ENCODE assay signal across 11 cellular contexts in the genomic region with DNA sequence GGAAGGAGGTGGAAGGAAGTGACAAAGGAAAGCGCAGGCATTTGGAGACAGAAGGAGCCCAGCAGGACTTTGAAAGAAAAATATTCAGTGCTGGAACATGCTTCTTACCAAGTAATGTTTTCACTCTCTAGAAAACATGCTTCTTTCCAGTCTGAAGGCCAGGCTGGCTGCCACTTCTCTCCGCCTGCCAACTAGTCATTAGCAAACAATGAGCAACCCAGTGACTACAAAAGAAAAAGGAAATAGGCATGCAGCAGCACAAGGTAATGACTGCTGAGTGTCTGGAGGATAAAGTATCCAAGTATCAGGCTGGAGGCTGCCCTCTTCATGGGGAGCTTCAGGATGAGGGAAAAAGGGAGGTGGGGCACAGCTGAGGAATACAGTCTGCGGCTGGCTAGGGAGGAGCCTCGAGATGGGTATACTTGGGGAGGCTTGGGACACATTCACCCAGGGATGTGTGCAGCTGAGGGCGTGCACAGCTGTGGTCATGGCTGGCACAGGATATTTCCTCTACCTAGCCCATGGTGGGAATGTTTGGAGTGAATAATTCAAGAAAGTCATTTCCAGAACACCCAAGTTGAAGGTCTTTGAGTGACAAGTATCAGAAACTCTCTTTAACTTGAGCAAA.
DNase-seq lines count a peak whose midpoint lies in the region; ATAC-seq, FAIRE-seq and TF ChIP-seq lines count a peak whose summit lies in the region.
"Had no signal": no experiment of that assay in that cellular context is flagged by ENCODE, and none has a peak within 500 bp of the region (broad histone marks: within the 10 kb centered on the region; RNA-seq: fewer than 3 reads in every experiment).

No MANE protein-coding gene starts in this region.

- CTCF ChIA-PET in MCF 10A (lab: Yijun Ruan, JAX): interaction anchor here (0.5 to 4.2 kb wide), 27 partner anchors 8 to 1089 kb away, joined by 3 to 43 read pairs (median 4); no protein-coding TSS in a partner anchor

- ATAC-seq in aorta (ENCODE audit: low FRiP score): peak; percentile 55
- no peak for ATAC-seq in GM19023 (IDR thresholded peaks at IDR 0.05; ENCODE audit: unreplicated experiment)
- ATAC-seq in HG03457 (IDR thresholded peaks at IDR 0.05; ENCODE audit: unreplicated experiment): no peak
- no peak for ATAC-seq in activated T-cell treated with anti-CD3 and anti-CD28 coated beads, Interleukin-2, amount 50 U/mL, for 4 hours

- no peaks in the 10 kb centered on the region for H3K79me2 ChIP-seq in keratinocyte (ENCODE audit: control insufficient read depth, insufficient read depth, low read length)

- no peak overlapping the region for H3K9ac ChIP-seq in keratinocyte (ENCODE audit: control insufficient read depth, extremely low read depth, insufficient read depth, low read length)
- H3K9ac ChIP-seq: SK-N-SH had no signal

- H3K27ac Mint-ChIP-seq in MCF 10A (ENCODE audit: low read depth, unreplicated experiment): no peak overlapping the region
- H3K27ac Mint-ChIP-seq: memory B cell had no signal

- TF ChIP-seq POLR2A in breast epithelium (IDR thresholded peaks at IDR 0.05): no peak

- H3K27me3 ChIP-seq in breast epithelium (no peaks in the 10 kb centered on the region), keratinocyte (ENCODE audit: control insufficient read depth, extremely low read depth, insufficient read depth, low read length) (no peaks in the 10 kb centered on the region), aorta (ENCODE audit: control insufficient read depth in 1 of 2, insufficient read depth in 2 of 2, low read length in 1 of 2) (no peaks in the 10 kb centered on the region)
- H3K27me3 ChIP-seq: right atrium auricular region had no signal

- no peaks in the 10 kb centered on the region for H3K36me3 Mint-ChIP-seq in MCF 10A (ENCODE audit: insufficient read depth, unreplicated experiment)
- no peaks in the 10 kb centered on the region for H3K36me3 Mint-ChIP-seq in activated T-cell treated with anti-CD3 and anti-CD28 coated beads, Interleukin-2, amount 50 U/mL, for 4 hours (ENCODE audit: insufficient read depth)
- H3K36me3 Mint-ChIP-seq: memory B cell had no signal

- peak; percentile 70 for FAIRE-seq in keratinocyte (lab: Jason Lieb, UNC)

- TF ChIP-seq CTCF in MCF 10A (IDR thresholded peaks at IDR 0.05; ENCODE audit: unreplicated experiment) (no peak), breast epithelium (IDR thresholded peaks at IDR 0.05) (no peak), keratinocyte (optimal IDR thresholded peaks at IDR 0.05 in 1 of 3, IDR thresholded peaks at IDR 0.05 in 1 of 3, conservative IDR thresholded peaks at IDR 0.05 in 1 of 3; ENCODE audit: extremely low read depth in 1 of 3, insufficient read depth in 2 of 3, low read length in 3 of 3) (no peak)

- DNase-seq in MCF 10A (ENCODE audit: unreplicated experiment) (peak; percentile 6), breast epithelium (ENCODE audit: low spot score in 2 of 2) (no peak), anterior cingulate cortex (lab: John Stamatoyannopoulos, UW) (peak in 36 of 58 donors; percentile 1 to 61 (median 22)), keratinocyte (ENCODE audit: low read depth, low spot score) (no peak), aorta (peak in 1 of 2 donors; percentile 54)
- DNase-seq in activated T-cell treated with anti-CD3 and anti-CD28 coated beads, Interleukin-2, amount 50 U/mL, for 4 hours: no peak

- dilution Hi-C loops in keratinocyte (cut with MboI; ENCODE audit: extremely low pct_ligation_motif_present, low sequenced_read_pairs): no loop called here

- H3K4me3 ChIP-seq in breast epithelium: no peak overlapping the region
- no peak overlapping the region for H3K4me3 ChIP-seq in keratinocyte (ENCODE audit: control insufficient read depth in 2 of 3, extremely low read depth in 1 of 3, insufficient read depth in 2 of 3, low read depth in 1 of 3, low read length in 3 of 3)
- no peak overlapping the region for H3K4me3 ChIP-seq in aorta (ENCODE audit: low read length in 2 of 2)
- H3K4me3 ChIP-seq: right atrium auricular region had no signal

- POLR2A ChIA-PET in MCF 10A (lab: Yijun Ruan, JAX): interaction anchor here (1.1 to 1.3 kb wide), 2 partner anchors 15 to 211 kb away, joined by 3 to 4 read pairs; no protein-coding TSS in a partner anchor

- H2AFZ ChIP-seq in keratinocyte (ENCODE audit: control insufficient read depth, low read length): no peak overlapping the region

- no peaks in the 10 kb centered on the region for H3K27me3 Mint-ChIP-seq in MCF 10A (ENCODE audit: insufficient read depth, unreplicated experiment)
- H3K27me3 Mint-ChIP-seq in activated T-cell treated with anti-CD3 and anti-CD28 coated beads, Interleukin-2, amount 50 U/mL, for 4 hours (ENCODE audit: low read depth): peaks cover 31% of the 10 kb centered on the region

- 5 to 15% methylated on average over 5 of the region's 5 CpGs for WGBS in aorta, 2 donors

- intact Hi-C loops in MCF 10A (cut with micrococcal nuclease): no loop called here
- intact Hi-C loops in breast epithelium (cut with DNase I; ENCODE audit: low total_unique reads): no loop called here
- intact Hi-C loops in aorta (cut with DNase I): loop anchor here in 1 of 2 donors (5.0 kb wide), 1 partner anchor 1187 kb away; no protein-coding TSS in a partner anchor

- H3K9me3 ChIP-seq in breast epithelium: no peaks in the 10 kb centered on the region
- no peaks in the 10 kb centered on the region for H3K9me3 ChIP-seq in keratinocyte (ENCODE audit: control insufficient read depth, low read depth, low read length)
- H3K9me3 ChIP-seq in aorta (ENCODE audit: control insufficient read depth, low read length): no peaks in the 10 kb centered on the region
- H3K9me3 ChIP-seq: SK-N-SH had no signal

- H3K27ac ChIP-seq in breast epithelium (no peak overlapping the region), keratinocyte (ENCODE audit: control insufficient read depth, insufficient read depth, low read length) (no peak overlapping the region), aorta (ENCODE audit: low read depth in 1 of 2, low read length in 2 of 2) (peak overlapping the region in 1 of 2 donors; percentile 62)
- H3K27ac ChIP-seq: right atrium auricular region had no signal

- H3K4me2 ChIP-seq in keratinocyte (ENCODE audit: control insufficient read depth, extremely low read depth, insufficient read depth, low read depth, low read length): peak overlapping the region; percentile 19
- H3K4me2 ChIP-seq: SK-N-SH had no signal

- H3K4me3 Mint-ChIP-seq in MCF 10A (ENCODE audit: unreplicated experiment): no peak overlapping the region
- no peak overlapping the region for H3K4me3 Mint-ChIP-seq in activated T-cell treated with anti-CD3 and anti-CD28 coated beads, Interleukin-2, amount 50 U/mL, for 4 hours
- H3K4me3 Mint-ChIP-seq: memory B cell had no signal

- no peaks in the 10 kb centered on the region for H4K20me1 ChIP-seq in keratinocyte (ENCODE audit: control insufficient read depth, extremely low read depth, insufficient read depth, low read length)

- BruUV-seq in MCF 10A (replicated peaks; lab: Mats Ljungman, UMichigan): no TSS peak

- no peaks in the 10 kb centered on the region for H3K9me1 ChIP-seq in keratinocyte (ENCODE audit: control insufficient read depth, extremely low read depth, insufficient read depth, low read length)

- H3K9me3 Mint-ChIP-seq in MCF 10A (ENCODE audit: unreplicated experiment): no peaks in the 10 kb centered on the region
- H3K9me3 Mint-ChIP-seq in activated T-cell treated with anti-CD3 and anti-CD28 coated beads, Interleukin-2, amount 50 U/mL, for 4 hours: no peaks in the 10 kb centered on the region
- H3K9me3 Mint-ChIP-seq: memory B cell had no signal

- peaks cover 12% of the 10 kb centered on the region for H3K4me1 Mint-ChIP-seq in MCF 10A (ENCODE audit: insufficient read depth, unreplicated experiment)
- H3K4me1 Mint-ChIP-seq in activated T-cell treated with anti-CD3 and anti-CD28 coated beads, Interleukin-2, amount 50 U/mL, for 4 hours (ENCODE audit: low read depth): no peaks in the 10 kb centered on the region
- H3K4me1 Mint-ChIP-seq: memory B cell had no signal

- H3K36me3 ChIP-seq in breast epithelium (no peaks in the 10 kb centered on the region), keratinocyte (ENCODE audit: control insufficient read depth in 2 of 2, extremely low read depth in 1 of 2, insufficient read depth in 2 of 2, low read length in 2 of 2) (no peaks in the 10 kb centered on the region), aorta (ENCODE audit: control insufficient read depth in 1 of 2, insufficient read depth in 2 of 2, low read length in 1 of 2) (no peaks in the 10 kb centered on the region)
- H3K36me3 ChIP-seq: right atrium auricular region had no signal

- H3K4me1 ChIP-seq in breast epithelium (no peaks in the 10 kb centered on the region), keratinocyte (ENCODE audit: control insufficient read depth, extremely low read depth, insufficient read depth, low read length) (peaks cover 13% of the 10 kb centered on the region), aorta (ENCODE audit: control insufficient read depth in 1 of 2, insufficient read depth in 2 of 2, low read length in 2 of 2) (peaks cover 2 to 10% of the 10 kb centered on the region in 2 donors)
- H3K4me1 ChIP-seq: right atrium auricular region had no signal

Comparison
In these comparisons a context has a peak if more than half of its experiments do, and no peak if none do; other contexts are left out.
1. DNase-seq: peak in MCF 10A (single experiment) and anterior cingulate cortex (36 of 58); none in breast epithelium (0 of 2), keratinocyte (single experiment) and activated T-cell treated with anti-CD3 and anti-CD28 coated beads, Interleukin-2, amount 50 U/mL, for 4 hours (single experiment).